In the genomic region with DNA sequence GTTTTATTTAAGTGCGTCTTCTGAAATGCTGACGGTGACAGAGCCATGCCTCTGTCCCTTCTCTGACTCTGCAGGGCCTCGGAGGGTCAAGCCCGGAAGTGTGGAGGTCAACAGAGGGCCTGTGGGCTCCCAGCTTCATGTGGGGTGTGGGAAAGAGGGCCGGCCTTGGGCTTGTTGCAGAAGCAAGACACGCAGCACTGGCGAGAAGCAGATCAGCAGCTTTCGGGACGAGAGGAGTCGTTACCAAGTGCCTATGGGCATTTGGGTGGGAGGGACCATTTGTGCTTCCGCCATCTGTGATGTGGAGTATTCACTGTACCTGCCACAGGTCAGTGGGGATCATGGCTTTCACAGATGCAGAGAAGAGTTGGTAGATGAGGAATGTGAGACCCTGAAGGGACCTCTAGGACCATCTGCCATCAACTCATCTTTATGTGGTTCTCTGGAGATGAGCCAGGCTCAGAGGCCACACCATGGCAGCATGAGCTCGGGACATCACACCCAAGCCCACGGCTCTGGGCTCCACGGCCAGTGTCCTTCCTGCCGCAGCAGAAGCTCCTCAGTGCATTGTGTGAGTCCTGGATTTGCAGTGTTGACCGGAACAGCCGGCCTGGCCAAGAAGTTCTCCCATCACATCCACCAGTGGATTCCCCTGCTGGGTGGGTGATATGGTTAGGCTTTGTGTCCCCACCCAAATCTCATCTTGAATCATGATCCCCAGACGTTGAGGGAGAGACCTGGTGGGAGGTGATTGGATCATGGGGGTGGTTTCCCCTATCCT, we compare ENCODE assay signal across 25 cellular contexts.
"Had no signal": no experiment of that assay in that cellular context is flagged by ENCODE, and none has a peak within 500 bp of the region (broad histone marks: within the 10 kb centered on the region; RNA-seq: fewer than 3 reads in every experiment).

No MANE protein-coding gene starts in this region.

- H3K4me3 ChIP-seq: body of pancreas, pancreas, sigmoid colon, smooth muscle cell had no signal

- DNase-seq: activated CD4-positive, alpha-beta T cell treated with anti-CD3 and anti-CD28 coated beads, Interleukin-2, amount 10 ng/mL, durations not matched to agents 7 days and 5 days; activated CD4-positive, CD25-positive, alpha-beta regulatory T cell treated with anti-CD3 and anti-CD28 coated beads, Interleukin-2, amount 50 U/mL, for 72 hours; activated CD8-positive, alpha-beta T cell treated with anti-CD3 and anti-CD28 coated beads for 36 hours; activated naive CD4-positive, alpha-beta T cell treated with anti-CD3 and anti-CD28 coated beads, Interleukin-2, amount 50 U/mL, for 16 hours; activated T-cell treated with anti-CD3 and anti-CD28 coated beads, Interleukin-2, amount 50 U/mL, for 4 hours; anterior cingulate cortex; caudate nucleus; effector memory CD8-positive, alpha-beta T cell; foreskin melanocyte; immature natural killer cell; kidney glomerular epithelial cell; sigmoid colon; SK-N-SH; stimulated activated CD4-positive, alpha-beta T cell treated with anti-CD3 and anti-CD28 coated beads, Interleukin-2, amount 100 ng/mL, for 48 hours; stimulated activated CD8-positive, alpha-beta memory T cell treated with anti-CD3 and anti-CD28 coated beads, Interleukin-4, amount 100 ng/mL, for 48 hours; stimulated activated naive B cell treated with anti-CD40 and anti-IgM and Interleukin-4, amounts not matched to agents 10 μg/mL and 1 μg/mL and 100 μg/mL, for 72 hours; T-helper 2 cell had no signal

- H3K27ac ChIP-seq: body of pancreas, neutrophil, pancreas, sigmoid colon, VCaP had no signal

- H3K9me3 ChIP-seq: body of pancreas, neutrophil, pancreas, sigmoid colon, SK-N-SH had no signal

- H3K36me3 ChIP-seq: neutrophil, pancreas, sigmoid colon had no signal

- H3K27ac Mint-ChIP-seq: activated CD4-positive, alpha-beta T cell treated with anti-CD3 and anti-CD28 coated beads, Interleukin-2, amount 10 ng/mL, durations not matched to agents 7 days and 5 days; activated CD8-positive, alpha-beta T cell treated with anti-CD3 and anti-CD28 coated beads for 36 hours; activated T-helper 2 cell treated with anti-CD3 and anti-CD28 coated beads, Interferon-gamma antibody, Interleukin-2, Interleukin-4, amounts not matched to agents 10 μg/mL and 5 μg/mL and 100 μg/mL, durations not matched to agents 14 hours and 24 hours and 36 hours; effector memory CD8-positive, alpha-beta T cell; immature natural killer cell; memory B cell; nephron; stimulated activated naive B cell treated with anti-CD40 and anti-IgM and Interleukin-4, amounts not matched to agents 10 μg/mL and 1 μg/mL and 100 μg/mL, for 72 hours had no signal

- H3K27me3 ChIP-seq: body of pancreas, neutrophil, pancreas had no signal

- H3K4me3 Mint-ChIP-seq: activated CD4-positive, alpha-beta T cell treated with anti-CD3 and anti-CD28 coated beads, Interleukin-2, amount 10 ng/mL, durations not matched to agents 7 days and 5 days; activated CD8-positive, alpha-beta T cell treated with anti-CD3 and anti-CD28 coated beads for 36 hours; activated T-cell treated with anti-CD3 and anti-CD28 coated beads, Interleukin-2, amount 50 U/mL, for 4 hours; effector memory CD8-positive, alpha-beta T cell; immature natural killer cell; memory B cell; nephron; stimulated activated naive B cell treated with anti-CD40 and anti-IgM and Interleukin-4, amounts not matched to agents 10 μg/mL and 1 μg/mL and 100 μg/mL, for 72 hours had no signal

- H3K9me3 Mint-ChIP-seq: activated CD4-positive, alpha-beta T cell treated with anti-CD3 and anti-CD28 coated beads, Interleukin-2, amount 10 ng/mL, durations not matched to agents 7 days and 5 days; activated CD8-positive, alpha-beta T cell treated with anti-CD3 and anti-CD28 coated beads for 36 hours; activated T-cell treated with anti-CD3 and anti-CD28 coated beads, Interleukin-2, amount 50 U/mL, for 4 hours; activated T-helper 2 cell treated with anti-CD3 and anti-CD28 coated beads, Interferon-gamma antibody, Interleukin-2, Interleukin-4, amounts not matched to agents 10 μg/mL and 5 μg/mL and 100 μg/mL, durations not matched to agents 14 hours and 24 hours and 36 hours had no signal

- H3K4me1 Mint-ChIP-seq: activated CD4-positive, alpha-beta T cell treated with anti-CD3 and anti-CD28 coated beads, Interleukin-2, amount 10 ng/mL, durations not matched to agents 7 days and 5 days; immature natural killer cell; memory B cell; nephron; stimulated activated naive B cell treated with anti-CD40 and anti-IgM and Interleukin-4, amounts not matched to agents 10 μg/mL and 1 μg/mL and 100 μg/mL, for 72 hours had no signal

- H3K4me1 ChIP-seq: body of pancreas, pancreas, sigmoid colon had no signal

- H3K27me3 Mint-ChIP-seq: memory B cell had no signal

- H3K36me3 Mint-ChIP-seq: immature natural killer cell, memory B cell had no signal
